In the genomic region with DNA sequence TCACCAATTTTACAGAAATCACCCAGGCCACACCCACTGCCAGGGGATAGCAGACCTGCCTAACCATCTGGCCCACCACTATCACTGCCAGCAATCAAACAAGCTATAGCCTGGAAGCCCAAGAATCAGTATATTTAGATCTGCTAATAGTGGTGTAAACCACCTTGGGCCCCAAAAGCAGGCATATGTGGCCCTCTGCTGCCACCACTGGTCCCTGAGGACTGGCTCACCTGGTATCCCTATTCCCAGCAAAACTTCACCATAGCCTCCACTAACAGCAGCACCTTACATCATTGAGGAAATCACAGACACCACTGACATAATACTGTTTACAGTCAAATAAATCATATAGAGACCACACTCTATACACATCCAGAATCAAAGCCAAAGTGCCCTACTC, we compare ENCODE assay signal across 30 cellular contexts.
DNase-seq lines count a peak whose midpoint lies in the region; ATAC-seq and TF ChIP-seq lines count a peak whose summit lies in the region.
"Had no signal": no experiment of that assay in that cellular context is flagged by ENCODE, and none has a peak within 500 bp of the region (broad histone marks: within the 10 kb centered on the region; RNA-seq: fewer than 3 reads in every experiment).

No MANE protein-coding gene starts in this region.

- H3K79me2 ChIP-seq in OCI-LY7 (ENCODE audit: insufficient read depth, low read depth, low read length) (no peaks in the 10 kb centered on the region), neural progenitor cell (ENCODE audit: low read depth) (no peaks in the 10 kb centered on the region)

- H3K4me1 ChIP-seq in OCI-LY7 (ENCODE audit: insufficient read depth, low read length, poor library complexity, severe bottlenecking) (no peaks in the 10 kb centered on the region), neural progenitor cell (no peaks in the 10 kb centered on the region)
- H3K4me1 ChIP-seq: heart right ventricle, left lung, Peyer's patch, sigmoid colon, upper lobe of left lung had no signal

- DNase-seq in HPDE6-E6E7 (ENCODE audit: extremely low spot score), result peak; percentile 15
- peak; percentile 1 for DNase-seq in OCI-LY7 (ENCODE audit: low spot score)
- no peak for DNase-seq in fibroblast of villous mesenchyme (ENCODE audit: low read depth)
- DNase-seq in neural progenitor cell (ENCODE audit: low spot score), result no peak
- DNase-seq in islet precursor cell, result no peak
- DNase-seq in NCI-H1105 (lab: John Stamatoyannopoulos, UW), result no peak
- DNase-seq: activated CD4-positive, alpha-beta T cell treated with anti-CD3 and anti-CD28 coated beads, Interleukin-2, amount 50 U/mL, for 48 hours; activated CD4-positive, CD25-positive, alpha-beta regulatory T cell; activated CD8-positive, alpha-beta memory T cell treated with anti-CD3 and anti-CD28 coated beads, Interleukin-2, amount 50 U/mL, for 4 hours; activated naive CD4-positive, alpha-beta T cell treated with anti-CD3 and anti-CD28 coated beads, Interleukin-2, amount 50 U/mL, for 16 hours; amygdala; effector CD4-positive, alpha-beta T cell; GM23248; heart right ventricle; left lung; naive B cell; NCI-H1694 treated with DMSO at 0.1 percent for 48 hours; NCI-H2171; NK-92 treated with Interleukin-12 subunit alpha and Interleukin-12 subunit beta, amount 100 ng/mL, for 24 hours; Peyer's patch; SIG-M5; sigmoid colon; stimulated activated CD4-positive, alpha-beta T cell treated with anti-CD3 and anti-CD28 coated beads, Interleukin-4, amount 100 ng/mL, for 4 hours; substantia nigra; T1000; upper lobe of left lung had no signal

- no peak overlapping the region for H3K27ac Mint-ChIP-seq in neural progenitor cell
- H3K27ac Mint-ChIP-seq: mesothelial cell of epicardium; progenitor cell of endocrine pancreas; stimulated activated memory B cell treated with anti-CD40 and anti-IgM and Interleukin-4, amounts not matched to agents 10 μg/mL and 1 μg/mL and 100 μg/mL, for 72 hours had no signal

- no peaks in the 10 kb centered on the region for H3K36me3 Mint-ChIP-seq in neural progenitor cell
- H3K36me3 Mint-ChIP-seq: mesothelial cell of epicardium; stimulated activated memory B cell treated with anti-CD40 and anti-IgM and Interleukin-4, amounts not matched to agents 10 μg/mL and 1 μg/mL and 100 μg/mL, for 72 hours had no signal

- CTCF ChIA-PET in OCI-LY7 (lab: Charles Lee; ENCODE audit: unreplicated experiment), result no interaction called here

- H3K27me3 Mint-ChIP-seq in neural progenitor cell (ENCODE audit: insufficient read depth, low read depth), result peaks cover 2% of the 10 kb centered on the region
- H3K27me3 Mint-ChIP-seq: naive B cell; progenitor cell of endocrine pancreas; stimulated activated memory B cell treated with anti-CD40 and anti-IgM and Interleukin-4, amounts not matched to agents 10 μg/mL and 1 μg/mL and 100 μg/mL, for 72 hours had no signal

- H3K4me1 Mint-ChIP-seq in neural progenitor cell, result no peaks in the 10 kb centered on the region
- H3K4me1 Mint-ChIP-seq: mesothelial cell of epicardium; stimulated activated memory B cell treated with anti-CD40 and anti-IgM and Interleukin-4, amounts not matched to agents 10 μg/mL and 1 μg/mL and 100 μg/mL, for 72 hours had no signal

- H2AFZ ChIP-seq in OCI-LY7 (ENCODE audit: low read length) (no peak overlapping the region), neural progenitor cell (replicated peaks) (no peak overlapping the region)
- H2AFZ ChIP-seq: GM23248 had no signal

- intact Hi-C loops in OCI-LY7 (cut with micrococcal nuclease; ENCODE audit: unreplicated experiment), result no loop called here

- H3K9me2 ChIP-seq in OCI-LY7 (ENCODE audit: insufficient read depth, low read length), result no peaks in the 10 kb centered on the region

- H3K9ac ChIP-seq in neural progenitor cell, result no peak overlapping the region
- H3K9ac ChIP-seq: GM23248 had no signal

- H3K4me3 ChIP-seq in OCI-LY7 (ENCODE audit: low read depth, low read length, poor library complexity, severe bottlenecking), result no peak overlapping the region
- H3K4me3 ChIP-seq in fibroblast of villous mesenchyme (ENCODE audit: low read depth, low read length), result no peak overlapping the region
- no peak overlapping the region for H3K4me3 ChIP-seq in neural progenitor cell
- H3K4me3 ChIP-seq: GM23248, heart right ventricle, left lung, Peyer's patch, sigmoid colon, upper lobe of left lung had no signal

- H3K9me3 Mint-ChIP-seq in neural progenitor cell, result peaks cover 2% of the 10 kb centered on the region

- no peaks in the 10 kb centered on the region for H4K20me1 ChIP-seq in OCI-LY7 (ENCODE audit: insufficient read depth, low read length)
- no peaks in the 10 kb centered on the region for H4K20me1 ChIP-seq in neural progenitor cell (ENCODE audit: low read depth)

- H3K27ac ChIP-seq in OCI-LY7 (ENCODE audit: low read depth, low read length, poor library complexity, severe bottlenecking) (no peak overlapping the region), neural progenitor cell (no peak overlapping the region)
- H3K27ac ChIP-seq: GM23248, heart right ventricle, left lung, Peyer's patch, sigmoid colon, upper lobe of left lung had no signal

- H3K4me2 ChIP-seq in OCI-LY7 (ENCODE audit: low read length), result no peak overlapping the region
- no peak overlapping the region for H3K4me2 ChIP-seq in neural progenitor cell

- POLR2A ChIA-PET in OCI-LY7 (lab: Charles Lee), result no interaction called here

- no TSS peak for BruUV-seq in OCI-LY7 (replicated peaks; lab: Mats Ljungman, UMichigan)

- no peak overlapping the region for H3K4me3 Mint-ChIP-seq in neural progenitor cell
- H3K4me3 Mint-ChIP-seq: mesothelial cell of epicardium; naive B cell; stimulated activated memory B cell treated with anti-CD40 and anti-IgM and Interleukin-4, amounts not matched to agents 10 μg/mL and 1 μg/mL and 100 μg/mL, for 72 hours had no signal

- TF ChIP-seq CTCF in OCI-LY7 (conservative IDR thresholded peaks at IDR 0.05; ENCODE audit: low read length) (peak; percentile 33; the same call in 1 of the 2 replicates), fibroblast of villous mesenchyme (IDR thresholded peaks at IDR 0.05; ENCODE audit: insufficient read depth, low read depth, low read length) (peak; percentile 17), neural progenitor cell (IDR thresholded peaks at IDR 0.05) (peak; percentile 13)

- H3K9me3 ChIP-seq in OCI-LY7 (ENCODE audit: low read length), result no peaks in the 10 kb centered on the region
- H3K9me3 ChIP-seq in neural progenitor cell (ENCODE audit: low read depth), result peaks cover under 1% of the 10 kb centered on the region
- H3K9me3 ChIP-seq: Peyer's patch had no signal

- no peak for ATAC-seq in HG02642 (IDR thresholded peaks at IDR 0.05; ENCODE audit: poor library complexity, unreplicated experiment)
- ATAC-seq: heart right ventricle; left lung; stimulated activated memory B cell treated with anti-CD40 and anti-IgM and Interleukin-4, amounts not matched to agents 10 μg/mL and 1 μg/mL and 100 μg/mL, for 72 hours had no signal

- no peaks in the 10 kb centered on the region for H3K27me3 ChIP-seq in neural progenitor cell
- H3K27me3 ChIP-seq: heart right ventricle, left lung, Peyer's patch, sigmoid colon, upper lobe of left lung had no signal

- H3K36me3 ChIP-seq in OCI-LY7 (ENCODE audit: insufficient read depth, low read length), result no peaks in the 10 kb centered on the region
- H3K36me3 ChIP-seq in neural progenitor cell, result no peaks in the 10 kb centered on the region
- H3K36me3 ChIP-seq: heart right ventricle, left lung, Peyer's patch, sigmoid colon, upper lobe of left lung had no signal

- H3F3A ChIP-seq in neural progenitor cell (ENCODE audit: low read depth), result no peaks in the 10 kb centered on the region

Comparison
In these comparisons a context has a peak if more than half of its experiments do, and no peak if none do; other contexts are left out.
1. DNase-seq: peak in HPDE6-E6E7 (single experiment) and OCI-LY7 (single experiment); none in fibroblast of villous mesenchyme (single experiment), neural progenitor cell (single experiment), islet precursor cell (single experiment) and NCI-H1105 (single experiment).
2. Peak in every context shown above with its lines, with median percentiles within 50 percentile points of each other: CTCF ChIP-seq.